ENCODE assay signal across 7 cellular contexts in the genomic region with DNA sequence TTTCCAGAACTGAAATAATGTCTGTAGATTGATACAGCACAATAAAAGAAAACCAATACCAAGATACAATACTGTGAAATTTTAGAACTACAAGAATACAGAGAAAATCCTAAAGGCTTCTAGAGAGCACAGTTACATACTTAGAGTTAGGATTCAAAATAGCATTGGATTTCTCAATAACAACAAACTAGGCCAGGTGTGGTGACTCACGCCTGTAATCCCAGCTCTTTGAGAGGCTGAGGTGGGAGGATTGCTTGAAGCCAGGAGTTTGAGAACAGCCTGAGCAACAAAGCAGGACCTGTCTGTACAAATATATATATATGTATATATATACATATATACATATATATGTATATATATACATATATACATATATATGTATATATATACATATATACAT. TPM values are rescaled to one million over a fixed set of nuclear protein-coding genes. Genes with fewer than 3 reads are reported as not detected.
DNase-seq lines count a peak whose midpoint lies in the region; ATAC-seq and TF ChIP-seq lines count a peak whose summit lies in the region.
"Not testable (repeated sequence)": the region's sequence is repeated elsewhere in the genome, so short reads cannot be mapped to it uniquely, and the experiment has no call there.

No MANE protein-coding gene starts in this region.

- not testable (repeated sequence) for H3K56ac ChIP-seq in IMR-90 (ENCODE audit: extremely low read depth, insufficient read depth, low read length)

- BruUV-seq in IMR-90 (replicated peaks; lab: Mats Ljungman, UMichigan); PC-3 (replicated peaks; lab: Mats Ljungman, UMichigan); MCF 10A (replicated peaks; lab: Mats Ljungman, UMichigan): not testable (repeated sequence)

- not testable (repeated sequence) for H2AFZ ChIP-seq in IMR-90 (replicated peaks; ENCODE audit: low read length, poor library complexity); PC-3 (ENCODE audit: low read length)

- H2BK15ac ChIP-seq in IMR-90 (ENCODE audit: low read depth, low read length) = not testable (repeated sequence)

- not testable (repeated sequence) for H3K9ac ChIP-seq in IMR-90 (ENCODE audit: low read depth, low read length); PC-3 (ENCODE audit: low read length)

- H3K9me2 ChIP-seq in PC-3 (replicated peaks; ENCODE audit: low read length) = not testable (repeated sequence)

- H3K4me1 ChIP-seq in IMR-90 (ENCODE audit: control insufficient read depth, insufficient read depth, low read length) (peaks cover 13% of the 10 kb centered on the region), psoas muscle (peaks cover 13% of the 10 kb centered on the region)
- H3K4me1 ChIP-seq in PC-3 (ENCODE audit: insufficient read depth, low read length) = not testable (repeated sequence)

- not testable (repeated sequence) for TF ChIP-seq CTCF in AG10803 (conservative IDR thresholded peaks at IDR 0.05; ENCODE audit: low read length); IMR-90 (conservative IDR thresholded peaks at IDR 0.05; ENCODE audit: low read depth, low read length); PC-3 (conservative IDR thresholded peaks at IDR 0.05; ENCODE audit: low read depth, low read length); MCF 10A (IDR thresholded peaks at IDR 0.05; ENCODE audit: unreplicated experiment); fibroblast of villous mesenchyme (IDR thresholded peaks at IDR 0.05; ENCODE audit: insufficient read depth, low read depth, low read length); psoas muscle (IDR thresholded peaks at IDR 0.05)

- not testable (repeated sequence) for H3K9me3 Mint-ChIP-seq in MCF 10A (ENCODE audit: unreplicated experiment)

- H3F3A ChIP-seq in PC-3 (ENCODE audit: low read length, unreplicated experiment) = not testable (repeated sequence)

- CTCF ChIA-PET in IMR-90 (lab: Yijun Ruan, JAX); PC-3 (lab: Charles Lee): not testable (repeated sequence)
- CTCF ChIA-PET in MCF 10A (lab: Yijun Ruan, JAX) = interaction anchor here (0.6 to 0.7 kb wide), 3 partner anchors 8 to 367 kb away, joined by 3 to 6 read pairs (median 3); no protein-coding TSS in a partner anchor

- peaks cover 18 to 49% of the 10 kb centered on the region in 2 experiments for H3K79me1 ChIP-seq in IMR-90 (ENCODE audit: low read depth in 1 of 2, low read length in 2 of 2)

- H4K91ac ChIP-seq in IMR-90 (ENCODE audit: insufficient read depth, low read depth, low read length) = not testable (repeated sequence)

- H3K4ac ChIP-seq in IMR-90 (ENCODE audit: low read depth, low read length) = not testable (repeated sequence)

- not testable (repeated sequence) for ATAC-seq in IMR-90 (ENCODE audit: low read depth); PC-3
- peak; percentile 57 to 91 (median 82) for ATAC-seq in psoas muscle

- H2AK5ac ChIP-seq in IMR-90 (ENCODE audit: low read depth, low read length) = not testable (repeated sequence)

- no CpG with 5 or more reads among the region's 1 CpG for WGBS in IMR-90 (ENCODE audit: extremely low coverage in 2 of 2, insufficient read length in 1 of 2), 2 experiments
- WGBS in psoas muscle, 3 donors = 67 to 89% (median 81%) methylated on average over 1 of the region's 1 CpG

- not testable (repeated sequence) for TF ChIP-seq POLR2A in IMR-90 (IDR thresholded peaks at IDR 0.05; ENCODE audit: low read depth, low read length)

- H2BK20ac ChIP-seq in IMR-90 (ENCODE audit: low read depth, low read length) = not testable (repeated sequence)

- not testable (repeated sequence) for H2BK120ac ChIP-seq in IMR-90 (ENCODE audit: low read depth, low read length)

- H3K79me2 ChIP-seq in PC-3 (ENCODE audit: low read length) = peaks cover 12% of the 10 kb centered on the region; the same call in 1 of the 2 replicates

- not testable (repeated sequence) for H3K4me2 ChIP-seq in IMR-90 (ENCODE audit: low read depth, low read length); PC-3 (ENCODE audit: low read length)

- not testable (repeated sequence) for H3K27ac Mint-ChIP-seq in MCF 10A (ENCODE audit: low read depth, unreplicated experiment)

- H4K8ac ChIP-seq in IMR-90 (ENCODE audit: low read depth in 2 of 2, low read length in 2 of 2) = not testable (repeated sequence)

- DNase-seq in AG10803 (ENCODE audit: low read depth) (peak; percentile 12), IMR-90 (peak; percentile 25), PC-3 (peak; percentile 41), MCF 10A (ENCODE audit: unreplicated experiment) (peak; percentile 47), dermis blood vessel endothelial cell (peak; percentile 18), fibroblast of villous mesenchyme (ENCODE audit: low read depth) (peak; percentile 23)
- not testable (repeated sequence) for DNase-seq in psoas muscle

- dilution Hi-C loops in IMR-90 (cut with HindIII; ENCODE audit: low sequenced_read_pairs, unreplicated experiment) = not testable (repeated sequence)

- not testable (repeated sequence) for H4K5ac ChIP-seq in IMR-90 (ENCODE audit: low read depth, low read length)

- POLR2A ChIA-PET in IMR-90 (lab: Charles Lee; ENCODE audit: unreplicated experiment); PC-3 (lab: Charles Lee; ENCODE audit: unreplicated experiment); MCF 10A (lab: Yijun Ruan, JAX): not testable (repeated sequence)

- not testable (repeated sequence) for H3K27me3 Mint-ChIP-seq in MCF 10A (ENCODE audit: insufficient read depth, unreplicated experiment)

- not testable (repeated sequence) for H4K20me1 ChIP-seq in IMR-90 (ENCODE audit: insufficient read depth, low read length); PC-3 (ENCODE audit: low read length)

- peaks cover 31% of the 10 kb centered on the region for H3K4me1 Mint-ChIP-seq in MCF 10A (ENCODE audit: insufficient read depth, unreplicated experiment)

- intact Hi-C loops in IMR-90 (cut with micrococcal nuclease) = loop anchor here (5.0 kb wide), 1 partner anchor 279 kb away; no protein-coding TSS in a partner anchor
- intact Hi-C loops in PC-3 (cut with micrococcal nuclease); MCF 10A (cut with micrococcal nuclease); psoas muscle (cut with DNase I): not testable (repeated sequence)

- not testable (repeated sequence) for H2AK9ac ChIP-seq in IMR-90 (replicated peaks; ENCODE audit: low read depth, low read length, poor library complexity)

- not testable (repeated sequence) for H3K4me3 Mint-ChIP-seq in MCF 10A (ENCODE audit: unreplicated experiment)

- H3K36me3 ChIP-seq in IMR-90 (ENCODE audit: control insufficient read depth, insufficient read depth, low read length) = not testable (repeated sequence)
- H3K36me3 ChIP-seq in PC-3 (ENCODE audit: low read depth, low read length) = peaks cover 12% of the 10 kb centered on the region
- H3K36me3 ChIP-seq in psoas muscle (ENCODE audit: insufficient read depth in 1 of 2, low read depth in 1 of 2) = peaks cover 0 to 20% of the 10 kb centered on the region in 2 donors

- H2BK5ac ChIP-seq in IMR-90 (ENCODE audit: low read depth, low read length, poor library complexity, severe bottlenecking) = not testable (repeated sequence)

- peaks cover 11% of the 10 kb centered on the region; the same call in 1 of the 2 replicates for H3K9me1 ChIP-seq in IMR-90 (ENCODE audit: insufficient read depth, low read length)

- H3K9me3 ChIP-seq in IMR-90 (ENCODE audit: control insufficient read depth, insufficient read depth, low read length); PC-3 (ENCODE audit: low read length); psoas muscle: not testable (repeated sequence)

- H3K27me3 ChIP-seq in IMR-90 (ENCODE audit: control insufficient read depth, insufficient read depth, low read length); PC-3 (ENCODE audit: low read length); psoas muscle (ENCODE audit: insufficient read depth in 3 of 3, low read length in 2 of 3): not testable (repeated sequence)

- not testable (repeated sequence) for TF ChIP-seq RAD21 in IMR-90 (IDR thresholded peaks at IDR 0.05; ENCODE audit: low read length)

- not testable (repeated sequence) for H3K27ac ChIP-seq in IMR-90 (ENCODE audit: insufficient read depth, low read length); PC-3 (ENCODE audit: low read length); psoas muscle

- H3K23ac ChIP-seq in IMR-90 (ENCODE audit: low read depth, low read length) = not testable (repeated sequence)

- not testable (repeated sequence) for H3K4me3 ChIP-seq in AG10803 (ENCODE audit: low read length); IMR-90 (ENCODE audit: insufficient read depth, low read depth, low read length); PC-3 (ENCODE audit: low read length); fibroblast of villous mesenchyme (ENCODE audit: low read depth, low read length); psoas muscle

- not testable (repeated sequence) for H3K14ac ChIP-seq in IMR-90 (replicated peaks; ENCODE audit: low read depth, low read length)

- peaks cover 20% of the 10 kb centered on the region for H3K36me3 Mint-ChIP-seq in MCF 10A (ENCODE audit: insufficient read depth, unreplicated experiment)

- H3K18ac ChIP-seq in IMR-90 (ENCODE audit: low read depth, low read length) = not testable (repeated sequence)

- in situ Hi-C loops in IMR-90 (cut with MboI; ENCODE audit: low sequenced_read_pairs) = not testable (repeated sequence)

RNA-seq across cellular contexts. Expression of gene KLHL18, which starts 33.4 kb away (rescaled TPM):
- total RNA-seq in IMR-90 (2012; rRNA removed) (38.9 and 76.2 TPM in 2 replicates), PC-3 (2014; rRNA removed) (28.6 and 36.5 TPM in 2 replicates), MCF 10A (2022) (36.4 and 36.6 TPM in 2 replicates), dermis blood vessel endothelial cell (31.1 and 40.2 TPM in 2 replicates), fibroblast of villous mesenchyme (20.3 and 22.9 TPM in 2 replicates), psoas muscle (10 to 100 TPM; 44.2 to 68.7 (median 53.8) TPM)
- polyA plus RNA-seq in IMR-90 (2012; rRNA removed) (29.1 and 40.0 TPM in 2 replicates), psoas muscle (100 to 1,000 TPM; 129 to 170 (median 162) TPM)
- polyA plus RNA-seq in IMR-90 (2012; cell fraction: cytosol; rRNA removed) = 40.1 and 43.2 TPM in 2 replicates
- polyA plus RNA-seq in IMR-90 (2012; cell fraction: nucleus; rRNA removed; ENCODE audit: low replicate concordance) = 33.9 and 40.9 TPM in 2 replicates

RNA-seq across cellular contexts. Expression of gene KIF9, which starts 33.6 kb away (rescaled TPM):
- total RNA-seq in IMR-90 (2012; rRNA removed) (1.8 and 3.6 TPM in 2 replicates), PC-3 (2014; rRNA removed) (16.2 and 22.7 TPM in 2 replicates), MCF 10A (2022) (6.7 and 9.5 TPM in 2 replicates), dermis blood vessel endothelial cell (10.0 and 11.2 TPM in 2 replicates), fibroblast of villous mesenchyme (1.6 and 2.2 TPM in 2 replicates), psoas muscle (1 to 10 TPM; 3.5 to 5.9 (median 4.4) TPM)
- polyA plus RNA-seq in IMR-90 (2012; rRNA removed) (5.0 and 5.7 TPM in 2 replicates), psoas muscle (10 to 100 TPM in 2 of 3 donors, 1 to 10 TPM in 1; 7.7 to 15.5 (median 11.7) TPM)
- 4.1 and 4.4 TPM in 2 replicates for polyA plus RNA-seq in IMR-90 (2012; cell fraction: cytosol; rRNA removed)
- 1.9 and 2.4 TPM in 2 replicates for polyA plus RNA-seq in IMR-90 (2012; cell fraction: nucleus; rRNA removed; ENCODE audit: low replicate concordance)
